19 cellular contexts compared by ENCODE assay signal in the genomic region with DNA sequence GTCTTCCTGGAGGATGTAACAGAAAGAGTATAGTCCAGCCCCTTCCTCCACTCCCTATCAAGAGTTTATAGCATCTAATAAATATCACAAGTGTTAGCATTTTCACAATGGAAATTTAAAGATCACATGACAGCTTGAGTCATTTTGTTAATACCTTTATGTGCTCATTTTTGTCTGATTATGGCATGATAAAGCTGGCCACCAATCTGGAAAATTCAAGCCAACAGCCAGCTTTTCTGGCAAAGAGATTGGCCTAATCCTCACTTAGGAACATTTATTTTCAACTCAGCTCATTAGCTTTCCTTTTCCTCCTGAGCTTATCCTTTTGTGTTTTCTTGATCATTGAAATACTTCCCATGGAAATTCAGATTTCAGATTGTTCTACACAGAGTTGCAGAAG.
"Had no signal": no experiment of that assay in that cellular context is flagged by ENCODE, and none has a peak within 500 bp of the region (broad histone marks: within the 10 kb centered on the region; RNA-seq: fewer than 3 reads in every experiment).

No MANE protein-coding gene starts in this region.

- H3K4me2 ChIP-seq: hepatocyte had no signal

- DNase-seq: dermis blood vessel endothelial cell; dorsolateral prefrontal cortex; effector CD4-positive, alpha-beta T cell; effector memory CD4-positive, alpha-beta T cell; foreskin keratinocyte; heart left ventricle; hypothalamus; immature natural killer cell; left cardiac atrium; left lung; left ventricle myocardium superior; lower lobe of right lung; mesenchymal stem cell; mucosa of descending colon; naive B cell had no signal

- H3K27me3 ChIP-seq: dorsolateral prefrontal cortex, esophagus muscularis mucosa, foreskin keratinocyte, gastroesophageal sphincter, heart left ventricle, hepatocyte, left lung had no signal

- H3K4me1 ChIP-seq: esophagus muscularis mucosa, gastroesophageal sphincter, heart left ventricle, left lung, lower lobe of right lung had no signal

- H3K4me3 ChIP-seq: coronary artery, dorsolateral prefrontal cortex, esophagus muscularis mucosa, gastroesophageal sphincter, heart left ventricle, hepatocyte, left lung, lower lobe of right lung, mucosa of descending colon had no signal

- H2AFZ ChIP-seq: hepatocyte had no signal

- H3K79me2 ChIP-seq: hepatocyte had no signal

- ATAC-seq: foreskin keratinocyte, gastroesophageal sphincter, heart left ventricle, left cardiac atrium, left lung, left ventricle myocardium superior, lower lobe of right lung, mucosa of descending colon had no signal

- H3K36me3 ChIP-seq: esophagus muscularis mucosa, gastroesophageal sphincter, heart left ventricle, left lung, lower lobe of right lung had no signal

- H3K27ac ChIP-seq: coronary artery, dorsolateral prefrontal cortex, esophagus muscularis mucosa, foreskin keratinocyte, gastroesophageal sphincter, heart left ventricle, hepatocyte, left lung, lower lobe of right lung had no signal
